1 cellular context compared by ENCODE assay signal in genomic region chr17:35372846-35373531, GRCh38.
TF ChIP-seq lines count a peak whose summit lies in the region.

No MANE protein-coding gene starts in this region.

TF ChIP-seq in GM12878, 131 proteins besides CTCF, POLR2A, EP300 and RAD21:
- TF ChIP-seq SREBF1 (IDR thresholded peaks at IDR 0.05; ENCODE audit: low read length) (no peak), RUNX3 (IDR thresholded peaks at IDR 0.05; ENCODE audit: low read length) (peak; percentile 19; the same call in 1 of the 2 replicates), EED (IDR thresholded peaks at IDR 0.05; ENCODE audit: low read depth) (0 out of 2 replicates have a peak, but pooled peaks have one; percentile 39), NFXL1 (IDR thresholded peaks at IDR 0.05; ENCODE audit: borderline replicate concordance) (no peak)
TF ChIP-seq in GM12878: peak in this region for 2.
